Comparison of ENCODE assay signal across 1 cellular context in the genomic region with DNA sequence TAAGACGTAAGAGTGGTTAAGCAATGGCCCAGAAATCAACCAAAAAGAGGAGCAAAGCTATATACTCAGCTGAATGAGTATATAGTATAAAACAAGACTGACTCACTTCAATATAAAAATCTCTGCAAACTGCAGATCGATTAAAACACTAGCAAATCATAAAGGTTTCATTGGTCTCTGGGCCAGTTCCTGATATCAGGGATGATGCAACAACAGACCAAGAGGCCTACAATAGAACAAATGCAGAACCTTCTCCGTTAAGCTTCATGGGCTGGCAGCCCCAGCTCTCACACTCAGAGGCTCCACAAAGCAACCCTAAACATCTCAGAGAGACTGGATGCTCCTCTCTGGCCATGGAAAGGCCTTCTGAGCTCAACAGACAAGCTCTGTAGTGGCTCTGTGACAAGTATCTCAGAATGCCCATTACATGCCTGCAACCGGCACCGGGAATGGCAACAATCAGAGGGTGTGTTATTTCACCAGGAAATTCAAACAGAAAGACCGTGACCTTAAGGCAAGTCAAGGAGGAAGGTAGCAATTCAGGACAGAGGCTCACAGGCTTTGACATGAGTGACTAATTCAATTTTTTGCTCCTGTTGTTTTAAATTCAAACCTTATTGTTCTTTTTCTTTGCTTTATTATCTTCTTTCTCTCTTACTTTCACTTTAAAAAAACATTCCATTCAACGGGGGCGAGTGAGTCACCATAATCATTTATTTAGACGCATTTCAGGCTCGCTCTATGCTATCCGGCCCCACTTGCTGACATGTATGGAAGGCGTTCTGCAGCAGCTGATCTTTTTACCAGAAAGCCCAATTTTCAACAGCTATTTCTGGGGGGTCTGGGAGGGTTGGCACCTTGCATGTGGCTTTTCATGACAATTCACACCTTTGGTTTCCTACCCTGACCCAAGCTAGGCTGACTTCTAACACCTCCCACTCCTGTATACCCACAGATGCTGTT.
A peak's percentile ranks its signal among the peaks of the same experiment; 100 is the strongest.
TF ChIP-seq lines count a peak whose summit lies in the region.

No MANE protein-coding gene starts in this region.

TF ChIP-seq in GM12878, 131 proteins besides CTCF, POLR2A, EP300 and RAD21 (continued from another document):
- TF ChIP-seq BCL3 (IDR thresholded peaks at IDR 0.05; ENCODE audit: borderline replicate concordance, insufficient read depth, low read depth, low read length, poor library complexity, severe bottlenecking) (no peak), ZNF687 (IDR thresholded peaks at IDR 0.05) (0 out of 2 replicates have a peak, but pooled peaks have one; percentile 43), IKZF1 (conservative IDR thresholded peaks at IDR 0.05) (peak; percentile 52; the same call in 1 of the 2 replicates), SREBF2 (IDR thresholded peaks at IDR 0.05; ENCODE audit: low read length) (no peak), RCOR1 (conservative IDR thresholded peaks at IDR 0.05; ENCODE audit: low read depth, low read length) (no peak), IRF5 (IDR thresholded peaks at IDR 0.05; ENCODE audit: borderline replicate concordance) (no peak)
